22 cellular contexts compared by ENCODE assay signal in genomic region chr13:81988542-81988941, GRCh38.
"Had no signal": no experiment of that assay in that cellular context is flagged by ENCODE, and none has a peak within 500 bp of the region (broad histone marks: within the 10 kb centered on the region; RNA-seq: fewer than 3 reads in every experiment).

No MANE protein-coding gene starts in this region.

- ATAC-seq: activated CD8-positive, alpha-beta memory T cell treated with anti-CD3 and anti-CD28 coated beads, Interleukin-2, amount 10 ng/mL, durations not matched to agents 7 days and 5 days; K562; T-helper 17 cell had no signal

- H3K4me3 Mint-ChIP-seq: activated B cell treated with CpG ODN at 0.5 μM for 24 hours; activated CD4-positive, alpha-beta T cell treated with anti-CD3 and anti-CD28 coated beads, Interleukin-2, amount 10 ng/mL, durations not matched to agents 24 days and 14 days; activated CD8-positive, alpha-beta memory T cell treated with anti-CD3 and anti-CD28 coated beads, Interleukin-2, amount 10 ng/mL, durations not matched to agents 7 days and 5 days; activated naive CD4-positive, alpha-beta T cell treated with anti-CD3 and anti-CD28 coated beads, Interleukin-2, amount 50 U/mL, for 24 hours; activated T-cell treated with anti-CD3 and anti-CD28 coated beads, Interleukin-2, amount 50 U/mL, for 24 hours; activated T-helper 1 cell treated with anti-CD3 and anti-CD28 coated beads, Interleukin-12 subunit alpha, Interleukin-12 subunit beta, Interleukin-2, Interleukin-4 antibody, amounts not matched to agents 30 ng/mL and 10 ng/mL and 1 ng/mL, durations not matched to agents 14 hours and 24 hours and 36 hours; T-helper 17 cell had no signal

- H3K27ac Mint-ChIP-seq: activated B cell treated with CpG ODN at 0.5 μM for 24 hours; activated CD4-positive, alpha-beta T cell treated with anti-CD3 and anti-CD28 coated beads, Interleukin-2, amount 10 ng/mL, durations not matched to agents 24 days and 14 days; activated CD8-positive, alpha-beta memory T cell treated with anti-CD3 and anti-CD28 coated beads, Interleukin-2, amount 10 ng/mL, durations not matched to agents 7 days and 5 days; activated naive CD4-positive, alpha-beta T cell treated with anti-CD3 and anti-CD28 coated beads, Interleukin-2, amount 50 U/mL, for 24 hours; activated T-cell treated with anti-CD3 and anti-CD28 coated beads, Interleukin-2, amount 50 U/mL, for 24 hours; activated T-helper 1 cell treated with anti-CD3 and anti-CD28 coated beads, Interleukin-12 subunit alpha, Interleukin-12 subunit beta, Interleukin-2, Interleukin-4 antibody, amounts not matched to agents 30 ng/mL and 10 ng/mL and 1 ng/mL, durations not matched to agents 14 hours and 24 hours and 36 hours; T-helper 17 cell had no signal

- H3K4me1 Mint-ChIP-seq: activated B cell treated with CpG ODN at 0.5 μM for 24 hours; activated CD4-positive, alpha-beta T cell treated with anti-CD3 and anti-CD28 coated beads, Interleukin-2, amount 10 ng/mL, durations not matched to agents 24 days and 14 days; activated CD8-positive, alpha-beta memory T cell treated with anti-CD3 and anti-CD28 coated beads, Interleukin-2, amount 10 ng/mL, durations not matched to agents 7 days and 5 days; activated naive CD4-positive, alpha-beta T cell treated with anti-CD3 and anti-CD28 coated beads, Interleukin-2, amount 50 U/mL, for 24 hours; T-helper 17 cell had no signal

- H3K4me3 ChIP-seq: K562 had no signal

- H3K36me3 Mint-ChIP-seq: activated CD8-positive, alpha-beta memory T cell treated with anti-CD3 and anti-CD28 coated beads, Interleukin-2, amount 10 ng/mL, durations not matched to agents 7 days and 5 days; activated naive CD4-positive, alpha-beta T cell treated with anti-CD3 and anti-CD28 coated beads, Interleukin-2, amount 50 U/mL, for 24 hours had no signal

- H3K27me3 Mint-ChIP-seq: activated B cell treated with CpG ODN at 0.5 μM for 24 hours; activated CD4-positive, alpha-beta T cell treated with anti-CD3 and anti-CD28 coated beads, Interleukin-2, amount 10 ng/mL, durations not matched to agents 24 days and 14 days; activated CD8-positive, alpha-beta memory T cell treated with anti-CD3 and anti-CD28 coated beads, Interleukin-2, amount 10 ng/mL, durations not matched to agents 7 days and 5 days; activated naive CD4-positive, alpha-beta T cell treated with anti-CD3 and anti-CD28 coated beads, Interleukin-2, amount 50 U/mL, for 24 hours; activated T-cell treated with anti-CD3 and anti-CD28 coated beads, Interleukin-2, amount 50 U/mL, for 24 hours; T-helper 17 cell had no signal

- DNase-seq: activated B cell treated with CpG ODN at 0.5 μM for 24 hours; activated CD4-positive, alpha-beta T cell treated with anti-CD3 and anti-CD28 coated beads for 1 hour; activated CD4-positive, alpha-beta T cell treated with anti-CD3 and anti-CD28 coated beads, Interleukin-2, amount 10 ng/mL, durations not matched to agents 24 days and 14 days; activated CD4-positive, alpha-beta T cell treated with anti-CD3 and anti-CD28 coated beads, Interleukin-2, amount 50 U/mL, for 48 hours; activated CD8-positive, alpha-beta memory T cell treated with anti-CD3 and anti-CD28 coated beads, Interleukin-2, amount 10 ng/mL, durations not matched to agents 7 days and 5 days; activated effector memory CD4-positive, alpha-beta T cell treated with Interleukin-2 at 50 U/mL for 16 hours; activated naive CD4-positive, alpha-beta T cell; activated T-cell treated with anti-CD3 and anti-CD28 coated beads, Interleukin-2, amount 50 U/mL, for 24 hours; aorta; central memory CD4-positive, alpha-beta T cell; Karpas-422; NCI-H1048; NCI-H1417 treated with DMSO at 0.1 percent for 48 hours; NCI-H187; NCI-H510A treated with DMSO at 0.1 percent for 48 hours; NCI-H774; SIG-M5; T-helper 17 cell; T-helper 9 cell had no signal
